9 cellular contexts compared by ENCODE assay signal in the genomic region with DNA sequence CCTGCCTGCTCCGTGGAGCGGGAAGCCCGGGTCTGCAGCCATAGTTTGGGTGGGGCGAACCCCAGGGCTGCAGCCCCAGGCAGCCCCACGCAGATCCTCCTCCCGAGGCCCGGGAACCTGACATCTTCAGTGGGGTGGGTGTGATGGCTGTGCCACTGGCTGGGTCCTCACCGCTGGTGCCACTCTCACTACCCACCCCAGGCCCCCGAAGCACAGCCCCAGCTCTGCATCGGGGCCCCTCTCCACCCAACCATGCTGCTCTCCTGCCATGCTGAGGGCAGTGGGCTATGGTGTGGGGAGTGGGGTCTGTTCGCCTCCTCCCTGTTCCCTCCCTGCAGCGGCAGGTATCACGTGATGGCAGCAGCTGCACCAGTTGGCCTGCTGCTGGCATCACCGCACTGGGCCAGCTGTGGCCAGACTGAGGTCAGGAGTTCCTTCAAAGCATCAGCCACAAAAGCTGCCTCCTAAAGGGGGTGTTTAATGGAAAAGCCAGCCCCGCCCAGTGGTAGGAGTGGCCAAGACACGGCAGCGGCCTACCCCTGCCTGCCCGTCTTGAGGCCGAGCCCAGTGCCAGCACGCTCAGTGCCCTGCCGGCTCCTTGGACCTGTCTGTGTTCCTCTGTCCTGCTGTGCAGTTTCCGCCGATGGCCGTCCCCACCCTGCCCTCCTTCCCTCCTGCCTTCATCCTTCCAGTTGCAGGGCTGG. TPM values are rescaled to one million over a fixed set of nuclear protein-coding genes. Genes with fewer than 3 reads are reported as not detected.
DNase-seq lines count a peak whose midpoint lies in the region; ATAC-seq and TF ChIP-seq lines count a peak whose summit lies in the region.
"Had no signal": no experiment of that assay in that cellular context is flagged by ENCODE, and none has a peak within 500 bp of the region (broad histone marks: within the 10 kb centered on the region; RNA-seq: fewer than 3 reads in every experiment).

No MANE protein-coding gene starts in this region.

- H3K4me3 ChIP-seq in NT2/D1 (ENCODE audit: insufficient read length, low read depth) (no peak overlapping the region), body of pancreas (no peak overlapping the region)
- H3K4me3 ChIP-seq in effector memory CD4-positive, alpha-beta T cell (ENCODE audit: insufficient read depth, low read depth, low read length, poor library complexity, severe bottlenecking), result no peak overlapping the region

- 85 to 96% methylated on average over 8 to 23 of the region's 24 CpGs for WGBS in body of pancreas, 2 donors

- DNase-seq in NT2/D1 (ENCODE audit: low read depth, low spot score) (no peak), endothelial cell (ENCODE audit: low spot score) (no peak), memory B cell (ENCODE audit: low spot score in 2 of 2) (no peak), body of pancreas (no peak)
- DNase-seq in activated naive CD4-positive, alpha-beta T cell treated with anti-CD3 and anti-CD28 coated beads, Interleukin-2, amount 50 U/mL, for 16 hours, result no peak
- DNase-seq in effector memory CD4-positive, alpha-beta T cell, result no peak
- DNase-seq: activated CD4-positive, CD25-positive, alpha-beta regulatory T cell; NCI-H69 had no signal

- H3K4me3 Mint-ChIP-seq in endothelial cell (ENCODE audit: unreplicated experiment) (no peak overlapping the region), memory B cell (no peak overlapping the region)

- peaks cover 9% of the 10 kb centered on the region for H3K36me3 Mint-ChIP-seq in endothelial cell (ENCODE audit: low read depth, unreplicated experiment)
- peaks cover 13% of the 10 kb centered on the region for H3K36me3 Mint-ChIP-seq in memory B cell

- peaks cover 5% of the 10 kb centered on the region for H3K27me3 Mint-ChIP-seq in endothelial cell (ENCODE audit: unreplicated experiment)
- no peaks in the 10 kb centered on the region for H3K27me3 Mint-ChIP-seq in memory B cell

- H3K4me1 ChIP-seq in NT2/D1 (ENCODE audit: insufficient read depth, insufficient read length) (peaks cover 17% of the 10 kb centered on the region), body of pancreas (peaks cover 16% of the 10 kb centered on the region)
- no peaks in the 10 kb centered on the region for H3K4me1 ChIP-seq in effector memory CD4-positive, alpha-beta T cell (ENCODE audit: control insufficient read depth, insufficient read depth, low read length, poor library complexity, severe bottlenecking)

- peak overlapping the region; percentile 70 for H3K27ac Mint-ChIP-seq in endothelial cell (ENCODE audit: unreplicated experiment)
- peak overlapping the region; percentile 55 for H3K27ac Mint-ChIP-seq in memory B cell

- no peaks in the 10 kb centered on the region for H3K9me3 ChIP-seq in NT2/D1 (ENCODE audit: insufficient read depth, low read length)
- no peaks in the 10 kb centered on the region for H3K9me3 ChIP-seq in effector memory CD4-positive, alpha-beta T cell (ENCODE audit: control insufficient read depth, low read length)
- no peaks in the 10 kb centered on the region for H3K9me3 ChIP-seq in body of pancreas

- peaks cover 52% of the 10 kb centered on the region for H3K36me3 ChIP-seq in NT2/D1 (ENCODE audit: insufficient read depth, insufficient read length, low read length)
- H3K36me3 ChIP-seq in effector memory CD4-positive, alpha-beta T cell (ENCODE audit: control insufficient read depth, insufficient read depth, low read length), result peaks cover 20% of the 10 kb centered on the region
- peaks cover 0 to 5% of the 10 kb centered on the region in 2 donors for H3K36me3 ChIP-seq in body of pancreas (replicated peaks in 1 of 2; ENCODE audit: insufficient read depth in 1 of 2, low read depth in 2 of 2)

- no peak for TF ChIP-seq POLR2A in body of pancreas (IDR thresholded peaks at IDR 0.05)

- H3K27ac ChIP-seq in temporal lobe (ENCODE audit: low read depth, low read length) (peak overlapping the region; percentile 89), body of pancreas (no peak overlapping the region)
- H3K27ac ChIP-seq in effector memory CD4-positive, alpha-beta T cell (ENCODE audit: insufficient read depth, low read length, poor library complexity, severe bottlenecking), result no peak overlapping the region

- H3K9me3 Mint-ChIP-seq in endothelial cell (ENCODE audit: unreplicated experiment) (no peaks in the 10 kb centered on the region), memory B cell (no peaks in the 10 kb centered on the region)

- intact Hi-C loops in body of pancreas (cut with DNase I), result no loop called here

- TF ChIP-seq CTCF in endothelial cell (IDR thresholded peaks at IDR 0.05; ENCODE audit: unreplicated experiment) (no peak), body of pancreas (IDR thresholded peaks at IDR 0.05) (no peak)

- no peaks in the 10 kb centered on the region for H3K27me3 ChIP-seq in NT2/D1 (ENCODE audit: insufficient read depth, insufficient read length)
- H3K27me3 ChIP-seq in effector memory CD4-positive, alpha-beta T cell (replicated peaks; ENCODE audit: control insufficient read depth, insufficient read depth, low read length, poor library complexity, severe bottlenecking), result no peaks in the 10 kb centered on the region
- no peaks in the 10 kb centered on the region for H3K27me3 ChIP-seq in body of pancreas

- H3K9ac ChIP-seq in NT2/D1 (ENCODE audit: insufficient read length, low read depth), result peak overlapping the region; percentile 21

- ATAC-seq in memory B cell (ENCODE audit: low read depth), result no peak
- ATAC-seq in body of pancreas, result no peak

- H3K4me1 Mint-ChIP-seq in endothelial cell (ENCODE audit: unreplicated experiment), result no peaks in the 10 kb centered on the region
- peaks cover 6% of the 10 kb centered on the region for H3K4me1 Mint-ChIP-seq in memory B cell

RNA-seq across cellular contexts. Expression of a gene that starts 10.8 kb away (rescaled TPM):
- total RNA-seq in endothelial cell (ENCODE audit: unreplicated experiment), result 24.3 TPM
- total RNA-seq in temporal lobe, result 17.5 TPM
- total RNA-seq in body of pancreas, result 1 to 10 TPM; 6.2 to 7.3 TPM

RNA-seq across cellular contexts. Expression of a gene that starts 26.9 kb away (rescaled TPM):
- total RNA-seq in endothelial cell (ENCODE audit: unreplicated experiment) (0.90 TPM), temporal lobe (2.0 TPM), body of pancreas (1 to 10 TPM in 1 of 2 donors, not detected in 1; 2.1 TPM)

RNA-seq across cellular contexts. Expression of a gene that starts 59.3 kb away (rescaled TPM):
- total RNA-seq in endothelial cell (ENCODE audit: unreplicated experiment) (456 TPM), temporal lobe (81.6 TPM), body of pancreas (1,000 to 10,000 TPM in 1 of 2 donors, 100 to 1,000 TPM in 1; 231 to 1,198 TPM)
